13 cellular contexts compared by ENCODE assay signal in genomic region chr12:101826766-101827368, GRCh38. TPM values are rescaled to one million over a fixed set of nuclear protein-coding genes. Genes with fewer than 3 reads are reported as not detected.
DNase-seq lines count a peak whose midpoint lies in the region; TF ChIP-seq lines count a peak whose summit lies in the region.
"Had no signal": no experiment of that assay in that cellular context is flagged by ENCODE, and none has a peak within 500 bp of the region (broad histone marks: within the 10 kb centered on the region; RNA-seq: fewer than 3 reads in every experiment).

No MANE protein-coding gene starts in this region.

- H3K4me3 ChIP-seq in CD8-positive, alpha-beta memory T cell (ENCODE audit: low read length), result no peak overlapping the region
- no peak overlapping the region for H3K4me3 ChIP-seq in fibroblast of villous mesenchyme (ENCODE audit: low read depth, low read length)
- H3K4me3 ChIP-seq: Peyer's patch, skin epidermis had no signal

- H3K4me1 Mint-ChIP-seq in CD8-positive, alpha-beta memory T cell, result peaks cover 67 to 85% (median 78%) of the 10 kb centered on the region in 3 donors

- no peaks in the 10 kb centered on the region for H3K9me3 Mint-ChIP-seq in CD8-positive, alpha-beta memory T cell

- no peak overlapping the region for H3K27ac ChIP-seq in CD8-positive, alpha-beta memory T cell (ENCODE audit: low read depth, low read length)
- H3K27ac ChIP-seq: Peyer's patch had no signal

- H3K36me3 Mint-ChIP-seq in CD8-positive, alpha-beta memory T cell, result peaks cover 0 to 5% (median 0%) of the 10 kb centered on the region in 3 donors

- no peak for TF ChIP-seq CTCF in fibroblast of villous mesenchyme (IDR thresholded peaks at IDR 0.05; ENCODE audit: insufficient read depth, low read depth, low read length)

- no peaks in the 10 kb centered on the region for H3K9me3 ChIP-seq in CD8-positive, alpha-beta memory T cell (ENCODE audit: low read length)
- H3K9me3 ChIP-seq: Peyer's patch had no signal

- H3K27me3 ChIP-seq in CD8-positive, alpha-beta memory T cell (ENCODE audit: insufficient read depth, low read length, poor library complexity, severe bottlenecking), result no peaks in the 10 kb centered on the region
- H3K27me3 ChIP-seq: Peyer's patch had no signal

- peak overlapping the region in 7 of 8 donors; percentile 21 to 84 (median 32) for H3K27ac Mint-ChIP-seq in CD8-positive, alpha-beta memory T cell

- H3K4me3 Mint-ChIP-seq in CD8-positive, alpha-beta memory T cell, result peak overlapping the region in 3 of 7 donors; percentile 0 to 20 (median 19)

- H3K27me3 Mint-ChIP-seq in CD8-positive, alpha-beta memory T cell, result no peaks in the 10 kb centered on the region

- H3K4me1 ChIP-seq in CD8-positive, alpha-beta memory T cell (ENCODE audit: insufficient read depth, low read length), result peaks cover 77% of the 10 kb centered on the region

- CTCF ChIA-PET in CD8-positive, alpha-beta memory T cell (lab: Charles Lee), result interaction anchor here (2.4 to 7.5 kb wide), 2 partner anchors 14 to 53 kb away, joined by 7 to 67 read pairs; no protein-coding TSS in a partner anchor
- CTCF ChIA-PET in HEK293T (lab: Yijun Ruan, JAX), result interaction anchor here (0.6 to 0.7 kb wide), 3 partner anchors 29 to 444 kb away, joined by 3 to 4 read pairs (median 3); no protein-coding TSS in a partner anchor

- DNase-seq in CD8-positive, alpha-beta memory T cell, result no peak
- DNase-seq in HEK293T (ENCODE audit: extremely low spot score) (no peak), RPMI8226 (peak; percentile 50), fibroblast of villous mesenchyme (ENCODE audit: low read depth) (peak; percentile 8), NCI-H187 (lab: John Stamatoyannopoulos, UW) (no peak), NCI-H146 treated with DMSO at 0.1 percent for 48 hours (lab: John Stamatoyannopoulos, UW; ENCODE audit: unreplicated experiment) (no peak), SHP77 treated with DMSO at 0.1 percent for 48 hours (lab: John Stamatoyannopoulos, UW) (no peak)
- DNase-seq: DMS 273 treated with DMSO at 0.1 percent for 48 hours; foreskin melanocyte; NCI-H1105 treated with DMSO at 0.1 percent for 48 hours; Peyer's patch; stimulated activated CD4-positive, alpha-beta T cell treated with anti-CD3 and anti-CD28 coated beads, Interleukin-4, amount 100 ng/mL, for 24 hours had no signal

- H3K36me3 ChIP-seq in CD8-positive, alpha-beta memory T cell (ENCODE audit: insufficient read depth, low read length), result no peaks in the 10 kb centered on the region
- H3K36me3 ChIP-seq: Peyer's patch had no signal

- POLR2A ChIA-PET in CD8-positive, alpha-beta memory T cell (lab: Charles Lee), result no interaction called here
- POLR2A ChIA-PET in HEK293T (lab: Yijun Ruan, JAX), result no interaction called here

TF ChIP-seq in HEK293T, 16 proteins besides CTCF, POLR2A, EP300 and RAD21:
- TF ChIP-seq TARDBP (IDR thresholded peaks at IDR 0.05) (no peak), HDGF (IDR thresholded peaks at IDR 0.05; ENCODE audit: borderline replicate concordance) (no peak), ZNF384 (IDR thresholded peaks at IDR 0.05) (peak; percentile 74), FOXA1 (IDR thresholded peaks at IDR 0.05) (no peak)

RNA-seq across cellular contexts. Expression of gene GNPTAB, which starts 3.9 kb away (rescaled TPM):
- total RNA-seq in CD8-positive, alpha-beta memory T cell, result 10 to 100 TPM; 62.1 to 64.7 TPM
- polyA plus RNA-seq in CD8-positive, alpha-beta memory T cell, result 49.7 TPM
- total RNA-seq in fibroblast of villous mesenchyme, result 39.3 and 86.8 TPM in 2 replicates

RNA-seq across cellular contexts. Expression of gene DRAM1, which starts 50.5 kb away (rescaled TPM):
- 1 to 10 TPM; 8.9 to 9.7 TPM for total RNA-seq in CD8-positive, alpha-beta memory T cell
- polyA plus RNA-seq in CD8-positive, alpha-beta memory T cell, result 5.5 TPM
- 95.7 and 344 TPM in 2 replicates for total RNA-seq in fibroblast of villous mesenchyme

Comparison
In these comparisons a context has a peak if more than half of its experiments do, and no peak if none do; other contexts are left out.
1. DNase-seq: peak in RPMI8226 (single experiment) and fibroblast of villous mesenchyme (single experiment); none in CD8-positive, alpha-beta memory T cell (0 of 5), HEK293T (single experiment), NCI-H187 (0 of 2), NCI-H146 treated with DMSO at 0.1 percent for 48 hours (single experiment) and SHP77 treated with DMSO at 0.1 percent for 48 hours (single experiment).